16 cellular contexts compared by ENCODE assay signal in genomic region chr1:223775054-223775453, GRCh38.
DNase-seq lines count a peak whose midpoint lies in the region; ATAC-seq, FAIRE-seq and TF ChIP-seq lines count a peak whose summit lies in the region.
"Had no signal": no experiment of that assay in that cellular context is flagged by ENCODE, and none has a peak within 500 bp of the region (broad histone marks: within the 10 kb centered on the region; RNA-seq: fewer than 3 reads in every experiment).

No MANE protein-coding gene starts in this region.

- TF ChIP-seq CTCF in activated B cell treated with CpG ODN at 0.5 μM for 24 hours (IDR thresholded peaks at IDR 0.05) (no peak), fibroblast of lung (conservative IDR thresholded peaks at IDR 0.05 in 1 of 2, IDR thresholded peaks at IDR 0.05 in 1 of 2; ENCODE audit: low read depth in 1 of 2, low read length in 2 of 2) (no peak), smooth muscle cell (IDR thresholded peaks at IDR 0.05; ENCODE audit: borderline replicate concordance, insufficient read depth, poor library complexity, severe bottlenecking) (no peak)

- ATAC-seq in activated B cell treated with CpG ODN at 0.5 μM for 24 hours (ENCODE audit: low read depth): no peak
- no peak for ATAC-seq in HG02571 (IDR thresholded peaks at IDR 0.05; ENCODE audit: unreplicated experiment)
- ATAC-seq in HG02870 (IDR thresholded peaks at IDR 0.05; ENCODE audit: unreplicated experiment): no peak

- H3K36me3 ChIP-seq in fibroblast of lung (ENCODE audit: control insufficient read depth, insufficient read depth, low read length) (peaks cover 20% of the 10 kb centered on the region), smooth muscle cell (ENCODE audit: low read depth) (peaks cover 18% of the 10 kb centered on the region)

- H3K27ac ChIP-seq in fibroblast of lung (ENCODE audit: insufficient read depth, low read length) (peak overlapping the region; percentile 10), smooth muscle cell (ENCODE audit: low read depth) (peak overlapping the region; percentile 79)
- H3K27ac ChIP-seq: parathyroid adenoma had no signal

- POLR2A ChIA-PET in activated B cell treated with CpG ODN at 0.5 μM for 24 hours (lab: Charles Lee): interaction anchor here (0.6 kb wide), 1 partner anchor 16 kb away, joined by 7 read pairs; no protein-coding TSS in a partner anchor

- WGBS in smooth muscle cell (ENCODE audit: low lambda C conversion rate): 93% methylated on average over 4 of the region's 4 CpGs

- H3K36me3 Mint-ChIP-seq in activated B cell treated with CpG ODN at 0.5 μM for 24 hours (ENCODE audit: low read depth): peaks cover 79% of the 10 kb centered on the region

- H4K20me1 ChIP-seq in fibroblast of lung (ENCODE audit: control insufficient read depth, extremely low read depth, insufficient read depth, low read length): no peaks in the 10 kb centered on the region
- peaks cover 11% of the 10 kb centered on the region for H4K20me1 ChIP-seq in smooth muscle cell (ENCODE audit: low read depth)

- CTCF ChIA-PET in activated B cell treated with CpG ODN at 0.5 μM for 24 hours (lab: Charles Lee): interaction anchor here (0.7 to 2.7 kb wide), 4 partner anchors 26 to 71 kb away, joined by 3 to 8 read pairs (median 6); partner anchors contain the start of gene TP53BP2

- H3K4me3 ChIP-seq in fibroblast of lung (replicated peaks in 1 of 4; ENCODE audit: control extremely low read depth in 1 of 4, insufficient read depth in 1 of 4, low read depth in 3 of 4, low read length in 4 of 4): no peak overlapping the region
- no peak overlapping the region for H3K4me3 ChIP-seq in smooth muscle cell
- H3K4me3 ChIP-seq: testis had no signal

- H3F3A ChIP-seq in smooth muscle cell (ENCODE audit: low read depth): peaks cover 32% of the 10 kb centered on the region

- FAIRE-seq in HTR-8/SVneo (lab: Jason Lieb, UNC): no peak

- H3K27me3 Mint-ChIP-seq in activated B cell treated with CpG ODN at 0.5 μM for 24 hours: no peaks in the 10 kb centered on the region
- H3K27me3 Mint-ChIP-seq: activated naive CD4-positive, alpha-beta T cell treated with anti-CD3 and anti-CD28 coated beads, Interleukin-2, amount 10 ng/mL, durations not matched to agents 7 days and 5 days; memory B cell had no signal

- no peak overlapping the region for H3K4me3 Mint-ChIP-seq in activated B cell treated with CpG ODN at 0.5 μM for 24 hours
- H3K4me3 Mint-ChIP-seq: activated naive CD4-positive, alpha-beta T cell treated with anti-CD3 and anti-CD28 coated beads, Interleukin-2, amount 10 ng/mL, durations not matched to agents 7 days and 5 days; memory B cell had no signal

- H2AFZ ChIP-seq in fibroblast of lung (ENCODE audit: low read length) (no peak overlapping the region), smooth muscle cell (ENCODE audit: low read depth) (no peak overlapping the region)
- H2AFZ ChIP-seq: parathyroid adenoma had no signal

- H3K79me2 ChIP-seq in fibroblast of lung (ENCODE audit: control insufficient read depth, insufficient read depth, low read length) (no peaks in the 10 kb centered on the region), smooth muscle cell (ENCODE audit: low read depth) (no peaks in the 10 kb centered on the region)
- H3K79me2 ChIP-seq: parathyroid adenoma had no signal

- H3K9me3 ChIP-seq in fibroblast of lung (ENCODE audit: control insufficient read depth, insufficient read depth, low read depth, low read length) (no peaks in the 10 kb centered on the region), smooth muscle cell (replicated peaks; ENCODE audit: low read depth) (no peaks in the 10 kb centered on the region)
- H3K9me3 ChIP-seq: testis had no signal

- no peaks in the 10 kb centered on the region for H3K9me3 Mint-ChIP-seq in activated B cell treated with CpG ODN at 0.5 μM for 24 hours
- H3K9me3 Mint-ChIP-seq: activated naive CD4-positive, alpha-beta T cell treated with anti-CD3 and anti-CD28 coated beads, Interleukin-2, amount 10 ng/mL, durations not matched to agents 7 days and 5 days; memory B cell had no signal

- H3K27me3 ChIP-seq in fibroblast of lung (ENCODE audit: control insufficient read depth, insufficient read depth, low read length) (no peaks in the 10 kb centered on the region), smooth muscle cell (ENCODE audit: low read depth) (no peaks in the 10 kb centered on the region)
- H3K27me3 ChIP-seq: testis had no signal

- H3K9ac ChIP-seq in fibroblast of lung (ENCODE audit: insufficient read depth, low read length) (no peak overlapping the region), smooth muscle cell (ENCODE audit: low read depth) (no peak overlapping the region)
- H3K9ac ChIP-seq: parathyroid adenoma had no signal

- intact Hi-C loops in activated B cell treated with CpG ODN at 0.5 μM for 24 hours (cut with micrococcal nuclease): no loop called here

- H3K4me1 Mint-ChIP-seq in activated B cell treated with CpG ODN at 0.5 μM for 24 hours: peaks cover 27% of the 10 kb centered on the region

- no peak overlapping the region for H3K4me2 ChIP-seq in fibroblast of lung (ENCODE audit: extremely low read depth, insufficient read depth, low read length)
- H3K4me2 ChIP-seq in smooth muscle cell: no peak overlapping the region

- H3K4me1 ChIP-seq in fibroblast of lung (ENCODE audit: control insufficient read depth, extremely low read depth, insufficient read depth, low read length): peaks cover 40% of the 10 kb centered on the region
- H3K4me1 ChIP-seq in smooth muscle cell (ENCODE audit: low read depth): peaks cover 13% of the 10 kb centered on the region
- H3K4me1 ChIP-seq: parathyroid adenoma had no signal

- H3K27ac Mint-ChIP-seq in activated B cell treated with CpG ODN at 0.5 μM for 24 hours: peak overlapping the region; percentile 46
- H3K27ac Mint-ChIP-seq: activated naive CD4-positive, alpha-beta T cell treated with anti-CD3 and anti-CD28 coated beads, Interleukin-2, amount 10 ng/mL, durations not matched to agents 7 days and 5 days; memory B cell had no signal

- DNase-seq in GM04504 (ENCODE audit: low read depth) (peak; percentile 32), activated B cell treated with CpG ODN at 0.5 μM for 24 hours (no peak), fibroblast of lung (ENCODE audit: low read depth in 2 of 2) (peak in 1 of 2 donors; percentile 71), smooth muscle cell (lab: John Stamatoyannopoulos, UW; ENCODE audit: unreplicated experiment) (no peak), HTR-8/SVneo (ENCODE audit: insufficient read length, low spot score) (no peak)
- DNase-seq: activated naive CD4-positive, alpha-beta T cell treated with anti-CD3 and anti-CD28 coated beads, Interleukin-2, amount 10 ng/mL, durations not matched to agents 7 days and 5 days; HCEC 1CT; hippocampal formation; KG1; NCI-H2081; stimulated activated CD4-positive, alpha-beta T cell treated with anti-CD3 and anti-CD28 coated beads, Interleukin-4, amount 100 ng/mL, for 4 hours; testis had no signal
